Comparison of ENCODE assay signal across 5 cellular contexts in the genomic region with DNA sequence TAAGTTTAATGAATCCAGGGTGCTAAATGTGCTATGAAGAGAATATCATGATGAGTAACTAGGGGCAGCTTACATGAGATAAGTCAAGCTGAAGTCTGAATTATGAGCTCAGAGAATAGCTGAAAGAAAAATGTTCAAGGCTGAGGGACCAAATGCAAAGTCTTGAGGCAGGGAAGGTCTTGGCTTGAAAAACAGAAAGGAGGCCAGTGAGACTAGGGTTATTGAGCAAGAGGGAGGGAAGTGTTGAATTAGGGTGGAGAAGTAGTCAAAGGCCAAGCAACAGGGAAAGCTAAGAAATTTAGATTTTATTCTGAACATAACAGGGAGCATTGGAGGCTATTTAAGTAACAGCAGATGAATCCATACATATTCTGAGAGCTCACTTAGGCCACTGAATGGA.
"Had no signal": no experiment of that assay in that cellular context is flagged by ENCODE, and none has a peak within 500 bp of the region (broad histone marks: within the 10 kb centered on the region; RNA-seq: fewer than 3 reads in every experiment).

No MANE protein-coding gene starts in this region.

- ATAC-seq: GM23338, HepG2 had no signal

- DNase-seq: H9, HCEC 1CT, KBM-7 had no signal
